ENCODE assay signal across 8 cellular contexts in genomic region chr17:62477718-62478401, GRCh38. TPM values are rescaled to one million over a fixed set of nuclear protein-coding genes. Genes with fewer than 3 reads are reported as not detected.
A peak's percentile ranks its signal among the peaks of the same experiment; 100 is the strongest.
DNase-seq lines count a peak whose midpoint lies in the region; ATAC-seq and TF ChIP-seq lines count a peak whose summit lies in the region.
"Not testable (repeated sequence)": the region's sequence is repeated elsewhere in the genome, so short reads cannot be mapped to it uniquely, and the experiment has no call there.

No MANE protein-coding gene starts in this region.

- H3K9me3 ChIP-seq in mucosa of stomach (ENCODE audit: control insufficient read depth, low read length) = not testable (repeated sequence)

- BruUV-seq in Calu3 (replicated peaks; lab: Mats Ljungman, UMichigan) = not testable (repeated sequence)

- H3K9me3 Mint-ChIP-seq in Calu3 (ENCODE audit: low read depth, unreplicated experiment) = not testable (repeated sequence)

- DNase-seq in Calu3 = peak; percentile 8
- peak; percentile 22 for DNase-seq in SK-N-DZ (ENCODE audit: low spot score)
- DNase-seq in activated naive CD4-positive, alpha-beta T cell treated with Interleukin-2 at 50 U/mL for 16 hours = peak; percentile 37
- DNase-seq in fibroblast of the aortic adventitia (ENCODE audit: low read depth) = not testable (repeated sequence)
- DNase-seq in stimulated activated CD8-positive, alpha-beta memory T cell treated with anti-CD3 and anti-CD28 coated beads, Interleukin-15, amount 100 ng/mL, for 48 hours (ENCODE audit: low read depth in 2 of 2) = peak; percentile 15 to 24

- H3K4me3 Mint-ChIP-seq in Calu3 (ENCODE audit: low read depth, unreplicated experiment) = peak overlapping the region; percentile 38

- peak overlapping the region; percentile 66 for H3K4me3 ChIP-seq in fibroblast of the aortic adventitia (ENCODE audit: low read depth, low read length)
- H3K4me3 ChIP-seq in mucosa of stomach (ENCODE audit: low read length) = not testable (repeated sequence)

- not testable (repeated sequence) for H3K27me3 ChIP-seq in mucosa of stomach (ENCODE audit: control insufficient read depth, insufficient read depth, low read length)

- ATAC-seq in GM21447 (IDR thresholded peaks at IDR 0.05; ENCODE audit: unreplicated experiment) = peak; percentile 23
- ATAC-seq in HG03457 (IDR thresholded peaks at IDR 0.05; ENCODE audit: unreplicated experiment) = peak; percentile 21

- H3K36me3 Mint-ChIP-seq in Calu3 (ENCODE audit: insufficient read depth, unreplicated experiment) = not testable (repeated sequence)

- H3K4me1 ChIP-seq in mucosa of stomach (ENCODE audit: control insufficient read depth, insufficient read depth, low read length) = not testable (repeated sequence)

- H3K27me3 Mint-ChIP-seq in Calu3 (ENCODE audit: unreplicated experiment) = not testable (repeated sequence)

- not testable (repeated sequence) for H3K36me3 ChIP-seq in mucosa of stomach (ENCODE audit: control insufficient read depth, insufficient read depth, low read length)

- H3K9ac ChIP-seq in mucosa of stomach (ENCODE audit: low read length) = peak overlapping the region; percentile 69

- not testable (repeated sequence) for H3K27ac Mint-ChIP-seq in Calu3 (ENCODE audit: unreplicated experiment)

- intact Hi-C loops in Calu3 (cut with micrococcal nuclease; ENCODE audit: unreplicated experiment) = not testable (repeated sequence)

- H3K4me1 Mint-ChIP-seq in Calu3 (ENCODE audit: low read depth, unreplicated experiment) = not testable (repeated sequence)

- CTCF ChIA-PET in Calu3 (lab: Charles Lee) = not testable (repeated sequence)

- TF ChIP-seq CTCF in Calu3 (IDR thresholded peaks at IDR 0.05; ENCODE audit: unreplicated experiment); fibroblast of the aortic adventitia (IDR thresholded peaks at IDR 0.05; ENCODE audit: insufficient read depth, low read length): not testable (repeated sequence)

RNA-seq across cellular contexts. Expression of gene TLK2, which starts 0.8 kb away (rescaled TPM):
- total RNA-seq in Calu3 (2022) (25.1 and 26.3 TPM in 2 replicates), fibroblast of the aortic adventitia (ENCODE audit: low replicate concordance) (39.1 and 52.7 TPM in 2 replicates)
- polyA plus RNA-seq in SK-N-DZ (2014; cell fraction: cytosol; rRNA removed) = 50.6 and 69.5 TPM in 2 replicates
- polyA plus RNA-seq in SK-N-DZ (2014; cell fraction: nucleus; rRNA removed) = 29.7 and 44.6 TPM in 2 replicates

RNA-seq across cellular contexts. Expression of gene METTL2A, which starts 54.2 kb away (rescaled TPM):
- total RNA-seq in Calu3 (2022) (16.5 and 21.3 TPM in 2 replicates), fibroblast of the aortic adventitia (ENCODE audit: low replicate concordance) (7.2 and 29.6 TPM in 2 replicates)
- 31.4 and 36.4 TPM in 2 replicates for polyA plus RNA-seq in SK-N-DZ (2014; cell fraction: cytosol; rRNA removed)
- polyA plus RNA-seq in SK-N-DZ (2014; cell fraction: nucleus; rRNA removed) = 12.8 and 14.1 TPM in 2 replicates
